In the genomic region with DNA sequence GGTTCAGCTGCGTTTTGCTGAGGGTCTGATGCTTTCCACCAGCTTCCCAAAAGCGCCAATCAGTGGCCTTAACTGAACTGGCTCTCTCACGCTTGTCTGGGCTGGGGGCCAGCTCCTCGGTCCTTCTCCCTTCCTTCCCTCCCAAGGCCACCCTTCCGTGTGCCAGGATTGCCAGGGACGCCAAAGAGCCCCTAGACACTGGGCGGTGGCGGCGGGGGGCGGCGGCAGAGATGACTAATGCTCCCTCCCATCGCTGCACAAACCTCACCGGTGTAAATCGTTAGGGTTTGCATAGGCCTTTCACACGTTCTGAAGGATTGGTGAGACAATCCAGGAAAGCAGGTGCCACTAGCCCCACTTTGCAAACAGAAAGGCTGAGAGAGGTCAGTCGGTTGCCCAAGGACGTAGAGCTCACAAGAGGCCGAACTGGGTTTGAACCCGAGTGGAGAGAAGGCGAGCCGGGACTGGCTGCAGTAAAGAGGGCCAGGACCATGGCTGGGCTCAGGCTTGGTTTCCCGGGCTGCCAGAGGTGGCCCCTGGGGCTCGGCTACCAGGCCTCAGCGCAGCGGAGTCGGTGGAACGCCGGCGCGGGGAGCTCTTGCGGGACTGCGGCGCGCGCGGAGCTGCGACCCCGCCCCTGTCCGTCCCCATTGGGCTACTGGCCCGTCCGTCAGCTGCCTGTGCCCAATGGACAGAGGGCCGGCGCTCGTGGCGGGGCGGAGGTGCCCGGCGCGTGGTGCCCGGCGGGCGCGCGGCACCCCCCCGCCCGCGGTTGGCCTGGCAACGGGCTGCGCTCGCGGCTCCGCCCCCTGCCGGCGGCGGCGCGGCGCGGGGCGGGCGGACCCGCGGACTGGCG, we compare ENCODE assay signal across 8 cellular contexts.
DNase-seq lines count a peak whose midpoint lies in the region; FAIRE-seq lines count a peak whose summit lies in the region.

No MANE protein-coding gene starts in this region.

- peak overlapping the region; percentile 76 for H3K9ac ChIP-seq in NT2/D1 (ENCODE audit: insufficient read length, low read depth)

- DNase-seq in AG08396 (ENCODE audit: low spot score) (peak; percentile 99), GM19239 (ENCODE audit: insufficient read length, low spot score) (peak; percentile 97), HS-27A (ENCODE audit: low read depth) (peak; percentile 15), NT2/D1 (ENCODE audit: low read depth, low spot score) (peak; percentile 62), activated T-cell treated with anti-CD3 and anti-CD28 coated beads for 1 hour (ENCODE audit: low read depth) (peak; percentile 80), epidermal melanocyte (ENCODE audit: insufficient read length, low spot score) (peak; percentile 76), midbrain (lab: John Stamatoyannopoulos, UW) (peak; percentile 93)
- peak; percentile 79 for DNase-seq in stimulated activated CD8-positive, alpha-beta memory T cell treated with anti-CD3 and anti-CD28 coated beads, Interleukin-15, amount 100 ng/mL, for 24 hours (ENCODE audit: low read depth)

- H3K27me3 ChIP-seq in NT2/D1 (ENCODE audit: insufficient read depth, insufficient read length): peaks cover 57% of the 10 kb centered on the region

- peak overlapping the region; percentile 59 for H3K4me3 ChIP-seq in NT2/D1 (ENCODE audit: insufficient read length, low read depth)

- no peaks in the 10 kb centered on the region for H3K9me3 ChIP-seq in NT2/D1 (ENCODE audit: insufficient read depth, low read length)

- H3K4me1 ChIP-seq in NT2/D1 (ENCODE audit: insufficient read depth, insufficient read length): peaks cover 10% of the 10 kb centered on the region

- FAIRE-seq in GM19239 (lab: Jason Lieb, UNC): peak; percentile 57

- no peaks in the 10 kb centered on the region for H3K36me3 ChIP-seq in NT2/D1 (ENCODE audit: insufficient read depth, insufficient read length, low read length)

Comparison
In these comparisons a context has a peak if more than half of its experiments do, and no peak if none do; other contexts are left out.
1. Peak in every context shown above with its lines: DNase-seq and H3K4me3 ChIP-seq.
2. DNase-seq: peak in every context shown above with its lines; median percentile 99 in AG08396; 97 in GM19239; 93 in midbrain; 80 in activated T-cell treated with anti-CD3 and anti-CD28 coated beads for 1 hour; 79 in stimulated activated CD8-positive, alpha-beta memory T cell treated with anti-CD3 and anti-CD28 coated beads, Interleukin-15, amount 100 ng/mL, for 24 hours; 76 in epidermal melanocyte; 62 in NT2/D1; 15 in HS-27A.